Comparison of ENCODE assay signal across 1 cellular context in genomic region chr20:62386383-62387218, GRCh38.
A peak's percentile ranks its signal among the peaks of the same experiment; 100 is the strongest.
TF ChIP-seq lines count a peak whose summit lies in the region.

RPS21 (plus strand) TSS chr20:62387103; CDS start chr20:62387339, 236 bp downstream.

TF ChIP-seq in K562, 482 proteins besides CTCF, POLR2A, EP300 and RAD21 (continued from another document and continues in another):
- TF ChIP-seq CEBPZ (IDR thresholded peaks at IDR 0.05; ENCODE audit: borderline replicate concordance, low read depth, low read length) (no peak), MYNN (IDR thresholded peaks at IDR 0.05) (no peak), MYNN (CRISPR knock-in tag; IDR thresholded peaks at IDR 0.05) (no peak), CBFB (CRISPR knock-in tag; IDR thresholded peaks at IDR 0.05) (peak; percentile 50; the same call in 1 of the 2 replicates), SRSF9 (IDR thresholded peaks at IDR 0.05; ENCODE audit: borderline replicate concordance, low read depth, low read length) (no peak), SRSF1 (IDR thresholded peaks at IDR 0.05; ENCODE audit: low read depth, low read length) (no peak), ZNF165 (CRISPR knock-in tag; IDR thresholded peaks at IDR 0.05; ENCODE audit: borderline replicate concordance) (no peak), PML (IDR thresholded peaks at IDR 0.05; ENCODE audit: low read length) (peak; percentile 67), ZNF668 (CRISPR knock-in tag; IDR thresholded peaks at IDR 0.05) (no peak), ZNF280B (CRISPR knock-in tag; IDR thresholded peaks at IDR 0.05) (no peak), JUND (IDR thresholded peaks at IDR 0.05; ENCODE audit: borderline replicate concordance, low read depth, low read length) (no peak), JUND (tag; IDR thresholded peaks at IDR 0.05; ENCODE audit: borderline replicate concordance, low read depth, low read length) (no peak; the same call in 2 of the 3 replicates), PRPF4 (IDR thresholded peaks at IDR 0.05; ENCODE audit: insufficient read depth, low read depth, low read length, poor library complexity, severe bottlenecking) (no peak), UBTF (IDR thresholded peaks at IDR 0.05; ENCODE audit: borderline replicate concordance in 1 of 2, low read depth in 2 of 2, low read length in 2 of 2) (no peak), THAP7 (CRISPR knock-in tag; IDR thresholded peaks at IDR 0.05) (no peak), ZZZ3 (IDR thresholded peaks at IDR 0.05) (no peak), HNRNPH1 (optimal IDR thresholded peaks at IDR 0.05; ENCODE audit: low read depth, low read length) (no peak), XRCC5 (IDR thresholded peaks at IDR 0.05; ENCODE audit: low read depth, low read length) (no peak), MCM3 (IDR thresholded peaks at IDR 0.05) (no peak), ZNF717 (CRISPR knock-in tag; IDR thresholded peaks at IDR 0.05) (no peak), ZNF77 (CRISPR knock-in tag; IDR thresholded peaks at IDR 0.05) (no peak), NCOA1 (IDR thresholded peaks at IDR 0.05; ENCODE audit: low read depth) (no peak), ZNF518B (CRISPR knock-in tag; IDR thresholded peaks at IDR 0.05) (no peak), ZNF408 (CRISPR knock-in tag; IDR thresholded peaks at IDR 0.05; ENCODE audit: low read depth) (no peak), HOMEZ (CRISPR knock-in tag; IDR thresholded peaks at IDR 0.05) (no peak), GABPB2 (CRISPR knock-in tag; conservative IDR thresholded peaks at IDR 0.05) (no peak), CLOCK (CRISPR knock-in tag; IDR thresholded peaks at IDR 0.05; ENCODE audit: borderline replicate concordance) (no peak), KLF10 (CRISPR knock-in tag; IDR thresholded peaks at IDR 0.05) (no peak), CBX2 (IDR thresholded peaks at IDR 0.05; ENCODE audit: insufficient read depth, low read length, poor library complexity, severe bottlenecking) (no peak), ZBTB17 (CRISPR knock-in tag; IDR thresholded peaks at IDR 0.05) (peak; percentile 64; the same call in 1 of the 2 replicates), MEF2A (IDR thresholded peaks at IDR 0.05; ENCODE audit: control insufficient read depth, low read depth, low read length) (no peak), NBN (IDR thresholded peaks at IDR 0.05; ENCODE audit: low read depth) (no peak), CREB1 (IDR thresholded peaks at IDR 0.05) (peak; percentile 78), CREB1 (CRISPR knock-in tag; IDR thresholded peaks at IDR 0.05) (peak; percentile 90), NFIX (CRISPR knock-in tag; IDR thresholded peaks at IDR 0.05; ENCODE audit: low read depth) (no peak), RREB1 (CRISPR knock-in tag; IDR thresholded peaks at IDR 0.05) (no peak), DDX20 (tag; IDR thresholded peaks at IDR 0.05; ENCODE audit: low read depth) (no peak)
